ENCODE assay signal across 9 cellular contexts in genomic region chr11:129374993-129375721, GRCh38. TPM values are rescaled to one million over a fixed set of nuclear protein-coding genes. Genes with fewer than 3 reads are reported as not detected.
DNase-seq lines count a peak whose midpoint lies in the region; ATAC-seq and TF ChIP-seq lines count a peak whose summit lies in the region.
"Had no signal": no experiment of that assay in that cellular context is flagged by ENCODE, and none has a peak within 500 bp of the region (broad histone marks: within the 10 kb centered on the region; RNA-seq: fewer than 3 reads in every experiment).

No MANE protein-coding gene starts in this region.

- no peak overlapping the region for H2BK12ac ChIP-seq in neuronal stem cell (ENCODE audit: low read length)

- H2BK5ac ChIP-seq in neuronal stem cell (ENCODE audit: low read length), result no peak overlapping the region

- H3K79me1 ChIP-seq in neuronal stem cell (ENCODE audit: low read depth, low read length), result no peaks in the 10 kb centered on the region

- WGBS in neuronal stem cell (ENCODE audit: extremely low coverage in 2 of 2, insufficient read length in 2 of 2, insufficient replicate concordance in 1 of 2), 2 donors, result no CpG with 5 or more reads among the region's 60 CpGs

- H2BK15ac ChIP-seq in neuronal stem cell (ENCODE audit: low read length), result no peak overlapping the region

- H3K36me3 ChIP-seq in NT2/D1 (ENCODE audit: insufficient read depth, insufficient read length, low read length), result no peaks in the 10 kb centered on the region
- H3K36me3 ChIP-seq in neuronal stem cell (replicated peaks in 1 of 2; ENCODE audit: control insufficient read depth in 2 of 2, insufficient read depth in 2 of 2, low read length in 2 of 2), result no peaks in the 10 kb centered on the region

- ATAC-seq in esophagus mucosa, result peak; percentile 82
- ATAC-seq in HG03378 (IDR thresholded peaks at IDR 0.05; ENCODE audit: unreplicated experiment), result no peak
- ATAC-seq in HG03196 (IDR thresholded peaks at IDR 0.05; ENCODE audit: unreplicated experiment), result no peak

- H3K9me3 ChIP-seq in NT2/D1 (ENCODE audit: insufficient read depth, low read length) (no peaks in the 10 kb centered on the region), neuronal stem cell (replicated peaks in 1 of 2; ENCODE audit: control insufficient read depth in 2 of 2, insufficient read depth in 1 of 2, low read depth in 1 of 2, low read length in 2 of 2) (no peaks in the 10 kb centered on the region)

- DNase-seq in GM20000 (ENCODE audit: low spot score), result peak; percentile 27
- no peak for DNase-seq in NT2/D1 (ENCODE audit: low read depth, low spot score)
- DNase-seq in neuronal stem cell (ENCODE audit: low spot score), result peak; percentile 44
- no peak for DNase-seq in SK-N-DZ (ENCODE audit: low spot score)
- no peak for DNase-seq in DMS153 (lab: John Stamatoyannopoulos, UW)

- H3K4me3 ChIP-seq in NT2/D1 (ENCODE audit: insufficient read length, low read depth) (peak overlapping the region; percentile 56), neuronal stem cell (ENCODE audit: low read length in 2 of 2) (peak overlapping the region; percentile 14 to 63)

- peak overlapping the region; percentile 82 for H2AFZ ChIP-seq in neuronal stem cell (ENCODE audit: low read length)

- peak overlapping the region; percentile 81 for H3K4me2 ChIP-seq in neuronal stem cell (ENCODE audit: insufficient read depth, low read length, poor library complexity, severe bottlenecking)

- no peak overlapping the region for H3K23ac ChIP-seq in neuronal stem cell (ENCODE audit: low read depth, low read length, poor library complexity)

- H4K91ac ChIP-seq in neuronal stem cell (ENCODE audit: low read depth, low read length, poor library complexity), result no peak overlapping the region

- H2BK120ac ChIP-seq in neuronal stem cell (ENCODE audit: low read depth, low read length), result no peak overlapping the region

- H3K27me3 ChIP-seq in NT2/D1 (ENCODE audit: insufficient read depth, insufficient read length) (peaks cover 75% of the 10 kb centered on the region), neuronal stem cell (ENCODE audit: control insufficient read depth in 3 of 3, insufficient read depth in 3 of 3, low read depth in 1 of 3, low read length in 3 of 3) (peaks cover 40 to 100% (median 64%) of the 10 kb centered on the region in 3 experiments)

- TF ChIP-seq CTCF in GM20000 (IDR thresholded peaks at IDR 0.05; ENCODE audit: extremely low read depth, missing control alignments), result no peak

- H3K18ac ChIP-seq in neuronal stem cell (ENCODE audit: low read length), result no peak overlapping the region

- H2AK5ac ChIP-seq in neuronal stem cell (ENCODE audit: low read depth, low read length), result no peak overlapping the region

- H3K27ac ChIP-seq in neuronal stem cell (replicated peaks; ENCODE audit: low read length), result no peak overlapping the region
- H3K27ac ChIP-seq: HL-60 had no signal

- H4K8ac ChIP-seq in neuronal stem cell (ENCODE audit: low read depth, low read length), result no peak overlapping the region

- H3K4ac ChIP-seq in neuronal stem cell (ENCODE audit: low read length), result no peak overlapping the region

- H3K9ac ChIP-seq in NT2/D1 (ENCODE audit: insufficient read length, low read depth) (peak overlapping the region; percentile 32), neuronal stem cell (ENCODE audit: low read depth, low read length, poor library complexity) (no peak overlapping the region)

- H3K4me1 ChIP-seq in NT2/D1 (ENCODE audit: insufficient read depth, insufficient read length) (no peaks in the 10 kb centered on the region), neuronal stem cell (ENCODE audit: control insufficient read depth in 2 of 2, insufficient read depth in 1 of 2, low read depth in 1 of 2, low read length in 2 of 2) (peaks cover 4 to 10% of the 10 kb centered on the region in 2 donors)

- no peak overlapping the region for H3K14ac ChIP-seq in neuronal stem cell (ENCODE audit: low read length)

RNA-seq across cellular contexts. Expression of gene BARX2, which starts 0.5 kb away (rescaled TPM):
- 92.8 TPM for total RNA-seq in esophagus mucosa
- not detected for polyA plus RNA-seq in neuronal stem cell (2013, experiment 1 of 2)
- not detected for polyA plus RNA-seq in neuronal stem cell (2013, experiment 2 of 2)
- not detected in 2 replicates for polyA plus RNA-seq in SK-N-DZ (2014; cell fraction: cytosol; rRNA removed)
- not detected in 2 replicates for polyA plus RNA-seq in SK-N-DZ (2014; cell fraction: nucleus; rRNA removed)

Comparison
In these comparisons a context has a peak if more than half of its experiments do, and no peak if none do; other contexts are left out.
1. DNase-seq: peak in GM20000 (single experiment) and neuronal stem cell (single experiment); none in NT2/D1 (single experiment), SK-N-DZ (single experiment) and DMS153 (single experiment).